20 cellular contexts compared by ENCODE assay signal in genomic region chr11:130882138-130882551, GRCh38. TPM values are rescaled to one million over a fixed set of nuclear protein-coding genes. Genes with fewer than 3 reads are reported as not detected.
DNase-seq lines count a peak whose midpoint lies in the region; ATAC-seq, FAIRE-seq and TF ChIP-seq lines count a peak whose summit lies in the region.
"Had no signal": no experiment of that assay in that cellular context is flagged by ENCODE, and none has a peak within 500 bp of the region (broad histone marks: within the 10 kb centered on the region; RNA-seq: fewer than 3 reads in every experiment).

No MANE protein-coding gene starts in this region.

- TF ChIP-seq CTCF in left ventricle myocardium inferior (IDR thresholded peaks at IDR 0.05; ENCODE audit: borderline replicate concordance) (no peak), uterus (IDR thresholded peaks at IDR 0.05) (no peak)

- peaks cover 18% of the 10 kb centered on the region for H3K4me1 Mint-ChIP-seq in activated T-cell treated with anti-CD3 and anti-CD28 coated beads, Interleukin-2, amount 50 U/mL, for 24 hours (ENCODE audit: low read depth)
- H3K4me1 Mint-ChIP-seq in stimulated activated effector memory CD8-positive, alpha-beta T cell treated with anti-CD3 and anti-CD28 coated beads, Interleukin-12 subunit alpha, Interleukin-12 subunit beta, amount 100 ng/mL, for 72 hours = peaks cover 14% of the 10 kb centered on the region

- TF ChIP-seq POLR2A in uterus (IDR thresholded peaks at IDR 0.05) = no peak

- H3K36me3 ChIP-seq in left ventricle myocardium inferior (peaks cover 72% of the 10 kb centered on the region), uterus (no peaks in the 10 kb centered on the region)
- peaks cover 70% of the 10 kb centered on the region for H3K36me3 ChIP-seq in effector memory CD4-positive, alpha-beta T cell (ENCODE audit: control insufficient read depth, insufficient read depth, low read length)
- H3K36me3 ChIP-seq: ovary had no signal

- H3K27me3 ChIP-seq in left ventricle myocardium inferior (ENCODE audit: low read depth) = no peaks in the 10 kb centered on the region
- no peaks in the 10 kb centered on the region for H3K27me3 ChIP-seq in effector memory CD4-positive, alpha-beta T cell (replicated peaks; ENCODE audit: control insufficient read depth, insufficient read depth, low read length, poor library complexity, severe bottlenecking)
- H3K27me3 ChIP-seq in uterus = no peaks in the 10 kb centered on the region
- H3K27me3 ChIP-seq: ovary had no signal

- H3K9me3 Mint-ChIP-seq in activated T-cell treated with anti-CD3 and anti-CD28 coated beads, Interleukin-2, amount 50 U/mL, for 24 hours = no peaks in the 10 kb centered on the region
- H3K9me3 Mint-ChIP-seq in stimulated activated effector memory CD8-positive, alpha-beta T cell treated with anti-CD3 and anti-CD28 coated beads, Interleukin-12 subunit alpha, Interleukin-12 subunit beta, amount 100 ng/mL, for 72 hours = no peaks in the 10 kb centered on the region

- H3K36me3 Mint-ChIP-seq in activated T-cell treated with anti-CD3 and anti-CD28 coated beads, Interleukin-2, amount 50 U/mL, for 24 hours (ENCODE audit: low read depth) = peaks cover 92% of the 10 kb centered on the region
- peaks cover 67% of the 10 kb centered on the region for H3K36me3 Mint-ChIP-seq in stimulated activated effector memory CD8-positive, alpha-beta T cell treated with anti-CD3 and anti-CD28 coated beads, Interleukin-12 subunit alpha, Interleukin-12 subunit beta, amount 100 ng/mL, for 72 hours

- H3K4me3 ChIP-seq in left ventricle myocardium inferior = no peak overlapping the region
- no peak overlapping the region for H3K4me3 ChIP-seq in effector memory CD4-positive, alpha-beta T cell (ENCODE audit: insufficient read depth, low read depth, low read length, poor library complexity, severe bottlenecking)
- no peak overlapping the region for H3K4me3 ChIP-seq in uterus
- H3K4me3 ChIP-seq: mucosa of descending colon, ovary had no signal

- no peak for DNase-seq in activated T-cell treated with anti-CD3 and anti-CD28 coated beads, Interleukin-2, amount 50 U/mL, for 24 hours
- no peak for DNase-seq in activated T-cell treated with anti-CD3 and anti-CD28 coated beads, Interleukin-2, amount 50 U/mL, for 1 hour
- DNase-seq in RCC 7860 (ENCODE audit: low spot score) = peak; percentile 30
- DNase-seq in left ventricle myocardium inferior = peak; percentile 47
- DNase-seq in stimulated activated effector memory CD8-positive, alpha-beta T cell treated with anti-CD3 and anti-CD28 coated beads, Interleukin-12 subunit alpha, Interleukin-12 subunit beta, amount 100 ng/mL, for 72 hours (ENCODE audit: low spot score in 2 of 2) = no peak
- DNase-seq in activated gamma-delta T cell treated with Interleukin-2 at 50 U/mL for 16 hours = no peak
- no peak for DNase-seq in effector memory CD4-positive, alpha-beta T cell
- no peak for DNase-seq in uterus
- DNase-seq: activated naive CD4-positive, alpha-beta T cell; hypothalamus; mucosa of descending colon; NCI-H1105 treated with DMSO at 0.1 percent for 48 hours; NCI-H69; ovary; PC-3; stimulated activated naive CD4-positive, alpha-beta T cell treated with Interleukin-2 at 50 U/mL for 16 hours had no signal

- H3K27me3 Mint-ChIP-seq in activated T-cell treated with anti-CD3 and anti-CD28 coated beads, Interleukin-2, amount 50 U/mL, for 24 hours = no peaks in the 10 kb centered on the region

- intact Hi-C loops in left ventricle myocardium inferior (cut with micrococcal nuclease) (no loop called here), uterus (cut with DNase I; ENCODE audit: low total_unique reads) (no loop called here)

- H3K4me1 ChIP-seq in left ventricle myocardium inferior (peaks cover 56% of the 10 kb centered on the region), uterus (no peaks in the 10 kb centered on the region)
- no peaks in the 10 kb centered on the region for H3K4me1 ChIP-seq in effector memory CD4-positive, alpha-beta T cell (ENCODE audit: control insufficient read depth, insufficient read depth, low read length, poor library complexity, severe bottlenecking)

- H3K4me3 Mint-ChIP-seq in activated T-cell treated with anti-CD3 and anti-CD28 coated beads, Interleukin-2, amount 50 U/mL, for 24 hours = no peak overlapping the region
- H3K4me3 Mint-ChIP-seq in stimulated activated effector memory CD8-positive, alpha-beta T cell treated with anti-CD3 and anti-CD28 coated beads, Interleukin-12 subunit alpha, Interleukin-12 subunit beta, amount 100 ng/mL, for 72 hours = no peak overlapping the region

- ATAC-seq in stimulated activated effector memory CD8-positive, alpha-beta T cell treated with anti-CD3 and anti-CD28 coated beads, Interleukin-12 subunit alpha, Interleukin-12 subunit beta, amount 100 ng/mL, for 72 hours = peak; percentile 32
- ATAC-seq: mucosa of descending colon, PC-3 had no signal

- H3K9me3 ChIP-seq in left ventricle myocardium inferior (replicated peaks) (no peaks in the 10 kb centered on the region), uterus (no peaks in the 10 kb centered on the region)
- H3K9me3 ChIP-seq in effector memory CD4-positive, alpha-beta T cell (ENCODE audit: control insufficient read depth, low read length) = no peaks in the 10 kb centered on the region
- H3K9me3 ChIP-seq: mucosa of descending colon, ovary had no signal

- peak overlapping the region; percentile 58 for H3K27ac ChIP-seq in left ventricle myocardium inferior (replicated peaks)
- H3K27ac ChIP-seq in effector memory CD4-positive, alpha-beta T cell (ENCODE audit: insufficient read depth, low read length, poor library complexity, severe bottlenecking) = no peak overlapping the region
- H3K27ac ChIP-seq in uterus = no peak overlapping the region
- H3K27ac ChIP-seq: KMS-11, ovary, VCaP had no signal

- H3K27ac Mint-ChIP-seq in activated T-cell treated with anti-CD3 and anti-CD28 coated beads, Interleukin-2, amount 50 U/mL, for 24 hours = peak overlapping the region; percentile 62
- peak overlapping the region; percentile 52 for H3K27ac Mint-ChIP-seq in stimulated activated effector memory CD8-positive, alpha-beta T cell treated with anti-CD3 and anti-CD28 coated beads, Interleukin-12 subunit alpha, Interleukin-12 subunit beta, amount 100 ng/mL, for 72 hours

- FAIRE-seq in RCC 7860 (lab: Jason Lieb, UNC) = no peak
- FAIRE-seq: A204.1, bronchial epithelial cell had no signal

RNA-seq across cellular contexts. Expression of gene SNX19, which starts 34.1 kb away (rescaled TPM):
- total RNA-seq in left ventricle myocardium inferior = 56.0 TPM
- total RNA-seq in uterus = 100 to 1,000 TPM in 1 of 4 donors, 10 to 100 TPM in 3; 24.4 to 226 (median 82.3) TPM

Comparison
In these comparisons a context has a peak if more than half of its experiments do, and no peak if none do; other contexts are left out.
1. DNase-seq: peak in RCC 7860 (single experiment) and left ventricle myocardium inferior (single experiment); none in activated T-cell treated with anti-CD3 and anti-CD28 coated beads, Interleukin-2, amount 50 U/mL, for 24 hours (single experiment), activated T-cell treated with anti-CD3 and anti-CD28 coated beads, Interleukin-2, amount 50 U/mL, for 1 hour (single experiment), stimulated activated effector memory CD8-positive, alpha-beta T cell treated with anti-CD3 and anti-CD28 coated beads, Interleukin-12 subunit alpha, Interleukin-12 subunit beta, amount 100 ng/mL, for 72 hours (0 of 2), activated gamma-delta T cell treated with Interleukin-2 at 50 U/mL for 16 hours (single experiment), effector memory CD4-positive, alpha-beta T cell (0 of 3) and uterus (0 of 2).